ENCODE assay signal across 20 cellular contexts in the genomic region with DNA sequence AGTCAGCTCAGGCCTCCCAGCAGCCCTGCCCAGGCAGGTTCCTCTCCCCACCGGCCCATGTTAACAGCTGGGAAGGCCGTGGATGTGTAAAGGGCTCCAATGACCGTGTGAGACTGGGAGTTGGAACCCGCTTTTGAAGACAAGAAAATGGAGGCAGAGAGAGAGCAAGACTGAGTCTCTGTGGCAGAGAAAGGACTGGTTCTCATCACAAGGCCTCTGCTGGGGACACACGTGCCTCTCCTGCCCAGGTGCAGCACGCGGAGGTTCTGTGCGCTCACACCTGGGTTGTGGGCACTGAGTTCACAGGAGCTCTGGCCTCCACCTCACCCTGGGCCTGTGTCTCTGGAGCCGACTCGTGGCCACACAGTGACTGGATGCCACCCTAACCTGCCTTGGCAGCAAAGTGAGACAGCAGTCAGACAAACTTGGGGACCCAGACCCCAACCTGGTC. TPM values are rescaled to one million over a fixed set of nuclear protein-coding genes. Genes with fewer than 3 reads are reported as not detected.
DNase-seq lines count a peak whose midpoint lies in the region; ATAC-seq and TF ChIP-seq lines count a peak whose summit lies in the region.
"Had no signal": no experiment of that assay in that cellular context is flagged by ENCODE, and none has a peak within 500 bp of the region (broad histone marks: within the 10 kb centered on the region; RNA-seq: fewer than 3 reads in every experiment).

No MANE protein-coding gene starts in this region.

- no peak overlapping the region for H2BK5ac ChIP-seq in mesenchymal stem cell (ENCODE audit: low read depth, low read length, poor library complexity, severe bottlenecking)

- H2BK12ac ChIP-seq in mesenchymal stem cell (ENCODE audit: low read length in 2 of 2): no peak overlapping the region

- no peak overlapping the region for H2AK5ac ChIP-seq in mesenchymal stem cell (ENCODE audit: low read length, severe bottlenecking)

- H3K36me3 Mint-ChIP-seq in activated CD8-positive, alpha-beta memory T cell treated with anti-CD3 and anti-CD28 coated beads, Interleukin-2, amount 10 ng/mL, durations not matched to agents 7 days and 5 days: peaks cover 58% of the 10 kb centered on the region
- peaks cover 86% of the 10 kb centered on the region for H3K36me3 Mint-ChIP-seq in central memory CD8-positive, alpha-beta T cell (ENCODE audit: insufficient read depth)

- H3K36me3 ChIP-seq in spleen (peaks cover 0 to 76% (median 61%) of the 10 kb centered on the region in 6 donors), mesenchymal stem cell (ENCODE audit: control insufficient read depth in 1 of 2, insufficient read depth in 2 of 2, low read depth in 1 of 2, low read length in 2 of 2) (no peaks in the 10 kb centered on the region)
- H3K36me3 ChIP-seq: tibial nerve had no signal

- H3K4me1 Mint-ChIP-seq in activated CD8-positive, alpha-beta memory T cell treated with anti-CD3 and anti-CD28 coated beads, Interleukin-2, amount 10 ng/mL, durations not matched to agents 7 days and 5 days: peaks cover 29% of the 10 kb centered on the region
- H3K4me1 Mint-ChIP-seq in central memory CD8-positive, alpha-beta T cell: peaks cover 62% of the 10 kb centered on the region

- no peak overlapping the region for H3K4me3 ChIP-seq in spleen
- H3K4me3 ChIP-seq in mesenchymal stem cell (ENCODE audit: insufficient read depth in 1 of 2, low read depth in 1 of 2, low read length in 2 of 2): no peak overlapping the region
- H3K4me3 ChIP-seq: psoas muscle, tibial nerve had no signal

- intact Hi-C loops in spleen (cut with DNase I; ENCODE audit: low total_unique reads): no loop called here

- H3K27ac ChIP-seq in spleen (no peak overlapping the region), mesenchymal stem cell (ENCODE audit: low read length, poor library complexity, severe bottlenecking) (no peak overlapping the region)
- H3K27ac ChIP-seq: psoas muscle, tibial nerve had no signal

- H3K27me3 Mint-ChIP-seq in activated CD8-positive, alpha-beta memory T cell treated with anti-CD3 and anti-CD28 coated beads, Interleukin-2, amount 10 ng/mL, durations not matched to agents 7 days and 5 days: no peaks in the 10 kb centered on the region
- no peaks in the 10 kb centered on the region for H3K27me3 Mint-ChIP-seq in central memory CD8-positive, alpha-beta T cell
- H3K27me3 Mint-ChIP-seq: CD4-positive, alpha-beta T cell had no signal

- H3K27ac Mint-ChIP-seq in activated CD8-positive, alpha-beta memory T cell treated with anti-CD3 and anti-CD28 coated beads, Interleukin-2, amount 10 ng/mL, durations not matched to agents 7 days and 5 days: peak overlapping the region; percentile 15
- peak overlapping the region; percentile 79 for H3K27ac Mint-ChIP-seq in central memory CD8-positive, alpha-beta T cell (ENCODE audit: low read depth)
- H3K27ac Mint-ChIP-seq: HFFc6 had no signal

- no peaks in the 10 kb centered on the region for H3K9me3 Mint-ChIP-seq in activated CD8-positive, alpha-beta memory T cell treated with anti-CD3 and anti-CD28 coated beads, Interleukin-2, amount 10 ng/mL, durations not matched to agents 7 days and 5 days (ENCODE audit: low read depth)
- no peaks in the 10 kb centered on the region for H3K9me3 Mint-ChIP-seq in central memory CD8-positive, alpha-beta T cell
- H3K9me3 Mint-ChIP-seq: CD4-positive, alpha-beta T cell had no signal

- DNase-seq in activated CD8-positive, alpha-beta memory T cell treated with anti-CD3 and anti-CD28 coated beads, Interleukin-2, amount 10 ng/mL, durations not matched to agents 7 days and 5 days: peak; percentile 41
- DNase-seq in activated CD8-positive, alpha-beta memory T cell treated with anti-CD3 and anti-CD28 coated beads for 24 hours: no peak
- peak; percentile 8 to 14 for DNase-seq in central memory CD8-positive, alpha-beta T cell (ENCODE audit: low spot score in 2 of 2)
- DNase-seq in spleen (peak; percentile 58), mesenchymal stem cell (no peak)
- DNase-seq: amniotic stem cell, cerebellar nuclear complex, HFFc6, hypothalamus, MV-4-11, NCI-H2029 treated with DMSO at 0.1 percent for 48 hours, NCI-H526, OCI-M1, psoas muscle had no signal

- no peak for ATAC-seq in activated CD8-positive, alpha-beta memory T cell treated with anti-CD3 and anti-CD28 coated beads, Interleukin-2, amount 10 ng/mL, durations not matched to agents 7 days and 5 days
- ATAC-seq in central memory CD8-positive, alpha-beta T cell (replicated peaks; ENCODE audit: extremely low read depth, poor library complexity, severe bottlenecking): no peak
- ATAC-seq in HG02763 (IDR thresholded peaks at IDR 0.05; ENCODE audit: unreplicated experiment) (no peak), GM19463 (IDR thresholded peaks at IDR 0.05; ENCODE audit: unreplicated experiment) (no peak)
- ATAC-seq: psoas muscle had no signal

- H4K91ac ChIP-seq in mesenchymal stem cell (ENCODE audit: low read length): no peak overlapping the region

- H3K14ac ChIP-seq in mesenchymal stem cell (ENCODE audit: low read length in 2 of 2): peak overlapping the region in 1 of 2 experiments; percentile 57

- no peak overlapping the region for H2BK120ac ChIP-seq in mesenchymal stem cell (ENCODE audit: low read depth, low read length)

- H3K4me1 ChIP-seq in spleen: peaks cover 0 to 56% (median 4%) of the 10 kb centered on the region in 6 donors
- no peaks in the 10 kb centered on the region for H3K4me1 ChIP-seq in mesenchymal stem cell (ENCODE audit: control insufficient read depth, insufficient read depth, low read depth, low read length)
- H3K4me1 ChIP-seq: psoas muscle, tibial nerve had no signal

- H3K27me3 ChIP-seq in spleen (replicated peaks in 1 of 7) (peaks cover 0 to 19% (median 0%) of the 10 kb centered on the region in 7 donors), mesenchymal stem cell (ENCODE audit: control insufficient read depth in 1 of 2, insufficient read depth in 1 of 2, low read length in 2 of 2) (peaks cover 60 to 71% of the 10 kb centered on the region in 2 experiments)

- H3K9ac ChIP-seq in mesenchymal stem cell (ENCODE audit: low read length): no peak overlapping the region

- TF ChIP-seq POLR2A in GM15510 (IDR thresholded peaks at IDR 0.05; ENCODE audit: borderline replicate concordance, extremely low read depth, insufficient read length) (peak; percentile 12), spleen (IDR thresholded peaks at IDR 0.05) (no peak)

- no peak for TF ChIP-seq CTCF in spleen (IDR thresholded peaks at IDR 0.05 in 8 of 11, conservative IDR thresholded peaks at IDR 0.05 in 3 of 11)

- no peak overlapping the region for H3K18ac ChIP-seq in mesenchymal stem cell (ENCODE audit: low read depth in 1 of 2, low read length in 2 of 2)

- CTCF ChIA-PET in activated CD8-positive, alpha-beta memory T cell treated with anti-CD3 and anti-CD28 coated beads, Interleukin-2, amount 10 ng/mL, durations not matched to agents 7 days and 5 days (lab: Charles Lee): interaction anchor here (1.1 kb wide), 1 partner anchor 55 kb away, joined by 4 read pairs; no protein-coding TSS in a partner anchor

- H4K8ac ChIP-seq in mesenchymal stem cell (ENCODE audit: low read length): no peak overlapping the region

- 83 to 90% (median 89%) methylated on average over 10 of the region's 10 CpGs for WGBS in spleen, 5 donors
- 88% methylated on average over 10 of the region's 10 CpGs for WGBS in mesenchymal stem cell

- no peak overlapping the region for H3K23ac ChIP-seq in mesenchymal stem cell (ENCODE audit: low read length in 2 of 2)

- H3K79me1 ChIP-seq in mesenchymal stem cell (replicated peaks; ENCODE audit: low read length, poor library complexity, severe bottlenecking): no peaks in the 10 kb centered on the region

- H3K4me2 ChIP-seq in mesenchymal stem cell (ENCODE audit: low read length, poor library complexity, severe bottlenecking): no peak overlapping the region

- H3K4me3 Mint-ChIP-seq in activated CD8-positive, alpha-beta memory T cell treated with anti-CD3 and anti-CD28 coated beads, Interleukin-2, amount 10 ng/mL, durations not matched to agents 7 days and 5 days: no peak overlapping the region
- no peak overlapping the region for H3K4me3 Mint-ChIP-seq in central memory CD8-positive, alpha-beta T cell
- H3K4me3 Mint-ChIP-seq: CD4-positive, alpha-beta T cell; HFFc6 had no signal

- no peak overlapping the region for H2BK15ac ChIP-seq in mesenchymal stem cell (ENCODE audit: low read depth, poor library complexity, severe bottlenecking)

- H2AFZ ChIP-seq in mesenchymal stem cell (ENCODE audit: low read depth, low read length): no peak overlapping the region

- H3K4ac ChIP-seq in mesenchymal stem cell (ENCODE audit: low read depth in 1 of 2, low read length in 2 of 2): no peak overlapping the region

- H3K9me3 ChIP-seq in spleen (no peaks in the 10 kb centered on the region), mesenchymal stem cell (ENCODE audit: control insufficient read depth, low read length) (no peaks in the 10 kb centered on the region)
- H3K9me3 ChIP-seq: psoas muscle, tibial nerve had no signal

RNA-seq across cellular contexts. Expression of a gene that starts 27.0 kb away (rescaled TPM):
- 100 to 1,000 TPM; 224 to 246 TPM for total RNA-seq in activated CD8-positive, alpha-beta memory T cell treated with anti-CD3 and anti-CD28 coated beads, Interleukin-2, amount 10 ng/mL, durations not matched to agents 7 days and 5 days
- total RNA-seq in spleen: 10 to 100 TPM; 38.1 to 76.3 (median 52.3) TPM
- 10 to 100 TPM; 17.3 to 22.1 (median 18.2) TPM for polyA plus RNA-seq in spleen
- polyA plus RNA-seq in mesenchymal stem cell (2013, experiment 1 of 2): 0.25 TPM
- polyA plus RNA-seq in mesenchymal stem cell (2013, experiment 2 of 2): 0.33 TPM
- total RNA-seq: fibroblast of villous mesenchyme, HFFc6 had no signal

Comparison
In these comparisons a context has a peak if more than half of its experiments do, and no peak if none do; other contexts are left out.
1. DNase-seq: peak in activated CD8-positive, alpha-beta memory T cell treated with anti-CD3 and anti-CD28 coated beads, Interleukin-2, amount 10 ng/mL, durations not matched to agents 7 days and 5 days (single experiment), central memory CD8-positive, alpha-beta T cell (2 of 2) and spleen (single experiment); none in activated CD8-positive, alpha-beta memory T cell treated with anti-CD3 and anti-CD28 coated beads for 24 hours (single experiment) and mesenchymal stem cell (single experiment).